ENCODE assay signal across 18 cellular contexts in genomic region chr10:13943735-13944398, GRCh38.
DNase-seq lines count a peak whose midpoint lies in the region; ATAC-seq and TF ChIP-seq lines count a peak whose summit lies in the region.
"Had no signal": no experiment of that assay in that cellular context is flagged by ENCODE, and none has a peak within 500 bp of the region (broad histone marks: within the 10 kb centered on the region; RNA-seq: fewer than 3 reads in every experiment).

No MANE protein-coding gene starts in this region.

- H3K9me2 ChIP-seq in PC-9 (ENCODE audit: insufficient read depth) = no peaks in the 10 kb centered on the region

- intact Hi-C loops in PC-9 (cut with micrococcal nuclease; ENCODE audit: unreplicated experiment) (loop anchor here (1.0 kb wide), 1 partner anchor 20 kb away; no protein-coding TSS in a partner anchor), heart left ventricle (cut with DNase I) (no loop called here)

- H3K27ac ChIP-seq in PC-9 (no peak overlapping the region), heart left ventricle (peak overlapping the region in 1 of 12 donors; percentile 26), neural progenitor cell (no peak overlapping the region)
- H3K27ac ChIP-seq: 22Rv1 had no signal

- DNase-seq in NCI-H2171 treated with DMSO at 0.1 percent for 48 hours (lab: John Stamatoyannopoulos, UW) (peak; percentile 22), NCI-H2171 (lab: John Stamatoyannopoulos, UW) (no peak), PC-9 (peak; percentile 22 to 50), heart left ventricle (no peak), neural progenitor cell (ENCODE audit: low spot score) (peak; percentile 26), DMS153 treated with DMSO at 0.1 percent for 48 hours (lab: John Stamatoyannopoulos, UW; ENCODE audit: unreplicated experiment) (no peak)
- DNase-seq: Calu3; CD4-positive, alpha-beta T cell; DMS79; NCI-H1436; NCI-H2029 treated with DMSO at 0.1 percent for 48 hours; NCI-H2227 treated with DMSO at 0.1 percent for 48 hours; NCI-H526 had no signal

- H3K36me3 ChIP-seq in PC-9 (ENCODE audit: low read depth) (no peaks in the 10 kb centered on the region), heart left ventricle (no peaks in the 10 kb centered on the region), neural progenitor cell (no peaks in the 10 kb centered on the region)

- peaks cover 29% of the 10 kb centered on the region for H3K4me1 Mint-ChIP-seq in neural progenitor cell
- H3K4me1 Mint-ChIP-seq: B cell had no signal

- ATAC-seq in heart left ventricle (peak in 3 of 4 donors; percentile 70 to 94 (median 86)), HG03521 (IDR thresholded peaks at IDR 0.05; ENCODE audit: unreplicated experiment) (no peak), GM19463 (IDR thresholded peaks at IDR 0.05; ENCODE audit: unreplicated experiment) (no peak)
- ATAC-seq: K562 had no signal

- H3K79me2 ChIP-seq in PC-9 (ENCODE audit: low read depth) (no peaks in the 10 kb centered on the region), neural progenitor cell (ENCODE audit: low read depth) (no peaks in the 10 kb centered on the region)

- H3K9me3 ChIP-seq in PC-9 (ENCODE audit: insufficient read depth, low read depth) (no peaks in the 10 kb centered on the region), heart left ventricle (no peaks in the 10 kb centered on the region), neural progenitor cell (ENCODE audit: low read depth) (no peaks in the 10 kb centered on the region)

- peaks cover 19% of the 10 kb centered on the region for H3K4me1 ChIP-seq in PC-9 (replicated peaks; ENCODE audit: insufficient read depth)
- H3K4me1 ChIP-seq in heart left ventricle = peaks cover 0 to 35% (median 11%) of the 10 kb centered on the region in 12 donors
- peaks cover 10% of the 10 kb centered on the region for H3K4me1 ChIP-seq in neural progenitor cell

- H3K4me3 ChIP-seq in PC-9 = no peak overlapping the region
- no peak overlapping the region for H3K4me3 ChIP-seq in heart left ventricle
- no peak overlapping the region for H3K4me3 ChIP-seq in neural progenitor cell
- H3K4me3 ChIP-seq: K562 had no signal

- peaks cover 4% of the 10 kb centered on the region for H3K27me3 Mint-ChIP-seq in neural progenitor cell (ENCODE audit: insufficient read depth, low read depth)
- H3K27me3 Mint-ChIP-seq: CD4-positive, alpha-beta T cell had no signal

- peaks cover 8% of the 10 kb centered on the region; the same call in 1 of the 2 replicates for H3F3A ChIP-seq in PC-9 (ENCODE audit: insufficient read depth, low read depth)
- H3F3A ChIP-seq in neural progenitor cell (ENCODE audit: low read depth) = no peaks in the 10 kb centered on the region

- TF ChIP-seq CTCF in PC-9 (conservative IDR thresholded peaks at IDR 0.05) (no peak), heart left ventricle (IDR thresholded peaks at IDR 0.05) (no peak), neural progenitor cell (IDR thresholded peaks at IDR 0.05) (no peak)

- H3K36me3 Mint-ChIP-seq in neural progenitor cell = peaks cover 4% of the 10 kb centered on the region

- H2AFZ ChIP-seq in PC-9 (no peak overlapping the region), neural progenitor cell (replicated peaks) (no peak overlapping the region)

- no peak for TF ChIP-seq POLR2A in heart left ventricle (IDR thresholded peaks at IDR 0.05)

- H3K4me2 ChIP-seq in PC-9 = peak overlapping the region; percentile 28; the same call in 1 of the 2 replicates
- no peak overlapping the region for H3K4me2 ChIP-seq in neural progenitor cell

- H3K27me3 ChIP-seq in PC-9 (ENCODE audit: insufficient read depth, low read depth) (no peaks in the 10 kb centered on the region), heart left ventricle (no peaks in the 10 kb centered on the region), neural progenitor cell (no peaks in the 10 kb centered on the region)

- no peak overlapping the region for H3K4me3 Mint-ChIP-seq in neural progenitor cell
- H3K4me3 Mint-ChIP-seq: B cell had no signal

- H3K9ac ChIP-seq in neural progenitor cell = no peak overlapping the region

- H3K27ac Mint-ChIP-seq in neural progenitor cell = no peak overlapping the region
- H3K27ac Mint-ChIP-seq: B cell had no signal

- CTCF ChIA-PET in PC-9 (lab: Charles Lee) = no interaction called here

- POLR2A ChIA-PET in PC-9 (lab: Charles Lee; ENCODE audit: unreplicated experiment) = no interaction called here

- WGBS in heart left ventricle, 4 donors = 69 to 74% (median 73%) methylated on average over 8 of the region's 8 CpGs

- H3K9me3 Mint-ChIP-seq in neural progenitor cell = peaks cover 4% of the 10 kb centered on the region
- H3K9me3 Mint-ChIP-seq: CD4-positive, alpha-beta T cell had no signal

- H4K20me1 ChIP-seq in PC-9 (ENCODE audit: insufficient read depth) (no peaks in the 10 kb centered on the region), neural progenitor cell (ENCODE audit: low read depth) (no peaks in the 10 kb centered on the region)

- no TSS peak for BruUV-seq in PC-9 (replicated peaks; lab: Mats Ljungman, UMichigan)

Comparison
In these comparisons a context has a peak if more than half of its experiments do, and no peak if none do; other contexts are left out.
1. DNase-seq: peak in NCI-H2171 treated with DMSO at 0.1 percent for 48 hours (single experiment), PC-9 (2 of 2) and neural progenitor cell (single experiment); none in NCI-H2171 (single experiment), heart left ventricle (0 of 5) and DMS153 treated with DMSO at 0.1 percent for 48 hours (single experiment).
2. ATAC-seq: peak in heart left ventricle (3 of 4); none in HG03521 (single experiment) and GM19463 (single experiment).